ENCODE assay signal across 28 cellular contexts in the genomic region with DNA sequence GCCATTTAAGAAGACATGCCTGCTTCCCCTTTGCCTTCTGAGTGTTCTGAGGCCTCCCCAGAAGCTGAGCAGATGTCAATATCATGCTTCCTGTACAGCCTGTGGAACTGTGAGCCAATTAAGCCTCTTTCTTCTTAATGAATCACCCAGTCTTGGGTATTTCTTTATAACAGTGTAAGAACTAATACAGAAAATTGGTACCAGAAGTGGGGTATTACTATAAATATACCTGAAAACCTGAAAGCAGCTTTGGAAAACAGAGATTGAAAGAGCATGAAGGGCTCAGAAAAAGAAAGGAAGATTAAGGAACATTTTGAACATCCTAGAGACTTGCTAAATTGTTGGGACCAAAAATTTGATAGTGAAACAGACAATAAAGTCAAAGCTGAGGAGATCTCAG. TPM values are rescaled to one million over a fixed set of nuclear protein-coding genes. Genes with fewer than 3 reads are reported as not detected.
"Had no signal": no experiment of that assay in that cellular context is flagged by ENCODE, and none has a peak within 500 bp of the region (broad histone marks: within the 10 kb centered on the region; RNA-seq: fewer than 3 reads in every experiment).

No MANE protein-coding gene starts in this region.

- H3K27ac Mint-ChIP-seq: natural killer cell treated with Interleukin-12 subunit alpha and Interleukin-12 subunit beta and Interleukin-15 and Interleukin-18, amount 100 ng/mL, for 72 hours; neural progenitor cell; progenitor cell of endocrine pancreas; stimulated activated effector memory CD8-positive, alpha-beta T cell treated with anti-CD3 and anti-CD28 coated beads, Interleukin-12 subunit alpha, Interleukin-12 subunit beta, amount 100 ng/mL, for 72 hours; stimulated activated naive B cell treated with anti-CD40 and anti-IgM and Interleukin-4, amounts not matched to agents 10 μg/mL and 1 μg/mL and 100 μg/mL, for 72 hours; stimulated activated naive CD8-positive, alpha-beta T cell treated with anti-CD3 and anti-CD28 coated beads, Interleukin-15, Interleukin-2, amounts not matched to agents 100 ng/mL and 50 ng/mL, for 24 hours had no signal

- ATAC-seq: natural killer cell treated with Interleukin-12 subunit alpha and Interleukin-12 subunit beta and Interleukin-15 and Interleukin-18, amount 100 ng/mL, for 72 hours; psoas muscle; right cardiac atrium; right lobe of liver; stimulated activated effector memory CD8-positive, alpha-beta T cell treated with anti-CD3 and anti-CD28 coated beads, Interleukin-12 subunit alpha, Interleukin-12 subunit beta, amount 100 ng/mL, for 72 hours; stimulated activated naive B cell treated with anti-CD40 and anti-IgM and Interleukin-4, amounts not matched to agents 10 μg/mL and 1 μg/mL and 100 μg/mL, for 72 hours had no signal

- H3K4me3 Mint-ChIP-seq: natural killer cell treated with Interleukin-12 subunit alpha and Interleukin-12 subunit beta and Interleukin-15 and Interleukin-18, amount 100 ng/mL, for 72 hours; neural progenitor cell; stimulated activated effector memory CD8-positive, alpha-beta T cell treated with anti-CD3 and anti-CD28 coated beads, Interleukin-12 subunit alpha, Interleukin-12 subunit beta, amount 100 ng/mL, for 72 hours; stimulated activated naive B cell treated with anti-CD40 and anti-IgM and Interleukin-4, amounts not matched to agents 10 μg/mL and 1 μg/mL and 100 μg/mL, for 72 hours; stimulated activated naive CD8-positive, alpha-beta T cell treated with anti-CD3 and anti-CD28 coated beads, Interleukin-15, Interleukin-2, amounts not matched to agents 100 ng/mL and 50 ng/mL, for 24 hours had no signal

- H3K4me1 ChIP-seq: parathyroid adenoma, psoas muscle, right lobe of liver, sigmoid colon, stomach, thyroid gland, tibial nerve, vagina had no signal

- H2AFZ ChIP-seq: neural progenitor cell, parathyroid adenoma had no signal

- H3K36me3 ChIP-seq: neural progenitor cell, ovary, right lobe of liver, sigmoid colon, stomach, thoracic aorta, thyroid gland, upper lobe of left lung, vagina had no signal

- H3K9me3 ChIP-seq: ovary, psoas muscle, right lobe of liver, thyroid gland had no signal

- DNase-seq: occipital lobe; ovary; posterior cingulate gyrus; psoas muscle; right cardiac atrium; right lobe of liver; sigmoid colon; small intestine; stimulated activated CD4-positive, alpha-beta T cell treated with anti-CD3 and anti-CD28 coated beads, Interleukin-15, amount 100 ng/mL, for 24 hours; stimulated activated CD4-positive, alpha-beta T cell treated with anti-CD3 and anti-CD28 coated beads, Interleukin-2, amount 100 ng/mL, for 24 hours; stimulated activated CD4-positive, alpha-beta T cell treated with anti-CD3 and anti-CD28 coated beads, Interleukin-2, amount 100 ng/mL, for 48 hours; stimulated activated CD4-positive, alpha-beta T cell treated with anti-CD3 and anti-CD28 coated beads, Interleukin-4, amount 100 ng/mL, for 24 hours; stimulated activated naive B cell treated with anti-CD40 and anti-IgM and Interleukin-4, amounts not matched to agents 10 μg/mL and 1 μg/mL and 100 μg/mL, for 72 hours; stimulated activated naive CD4-positive, alpha-beta T cell treated with Interleukin-2 at 50 U/mL for 16 hours; stomach; thyroid gland; trophoblast cell; upper lobe of left lung had no signal

- H3K36me3 Mint-ChIP-seq: neural progenitor cell; stimulated activated effector memory CD8-positive, alpha-beta T cell treated with anti-CD3 and anti-CD28 coated beads, Interleukin-12 subunit alpha, Interleukin-12 subunit beta, amount 100 ng/mL, for 72 hours had no signal

- H3K27me3 Mint-ChIP-seq: progenitor cell of endocrine pancreas; stimulated activated naive CD8-positive, alpha-beta T cell treated with anti-CD3 and anti-CD28 coated beads, Interleukin-15, Interleukin-2, amounts not matched to agents 100 ng/mL and 50 ng/mL, for 24 hours had no signal

- H3K27ac ChIP-seq: neural progenitor cell, ovary, parathyroid adenoma, psoas muscle, right lobe of liver, sigmoid colon, stomach, thoracic aorta, thyroid gland, tibial nerve, upper lobe of left lung, vagina had no signal

- H3K4me1 Mint-ChIP-seq: stimulated activated naive B cell treated with anti-CD40 and anti-IgM and Interleukin-4, amounts not matched to agents 10 μg/mL and 1 μg/mL and 100 μg/mL, for 72 hours had no signal

- H3K79me2 ChIP-seq: parathyroid adenoma had no signal

- H3K4me3 ChIP-seq: neural progenitor cell, ovary, psoas muscle, right lobe of liver, sigmoid colon, stomach, thoracic aorta, thyroid gland, tibial nerve, upper lobe of left lung, vagina had no signal

- H3K4me2 ChIP-seq: neural progenitor cell had no signal

- H3K27me3 ChIP-seq: neural progenitor cell, ovary, right lobe of liver, sigmoid colon, stomach, thyroid gland, tibial nerve, upper lobe of left lung, vagina had no signal

- H3K9ac ChIP-seq: neural progenitor cell, parathyroid adenoma had no signal

- FAIRE-seq: small intestine, urothelium cell line had no signal

RNA-seq across cellular contexts. Expression of gene RNF32, which starts 12.0 kb away (rescaled TPM):
- total RNA-seq: natural killer cell treated with Interleukin-12 subunit alpha and Interleukin-12 subunit beta and Interleukin-15 and Interleukin-18, amount 100 ng/mL, for 72 hours; thoracic aorta; vagina had no signal
